Comparison of ENCODE assay signal across 8 cellular contexts in the genomic region with DNA sequence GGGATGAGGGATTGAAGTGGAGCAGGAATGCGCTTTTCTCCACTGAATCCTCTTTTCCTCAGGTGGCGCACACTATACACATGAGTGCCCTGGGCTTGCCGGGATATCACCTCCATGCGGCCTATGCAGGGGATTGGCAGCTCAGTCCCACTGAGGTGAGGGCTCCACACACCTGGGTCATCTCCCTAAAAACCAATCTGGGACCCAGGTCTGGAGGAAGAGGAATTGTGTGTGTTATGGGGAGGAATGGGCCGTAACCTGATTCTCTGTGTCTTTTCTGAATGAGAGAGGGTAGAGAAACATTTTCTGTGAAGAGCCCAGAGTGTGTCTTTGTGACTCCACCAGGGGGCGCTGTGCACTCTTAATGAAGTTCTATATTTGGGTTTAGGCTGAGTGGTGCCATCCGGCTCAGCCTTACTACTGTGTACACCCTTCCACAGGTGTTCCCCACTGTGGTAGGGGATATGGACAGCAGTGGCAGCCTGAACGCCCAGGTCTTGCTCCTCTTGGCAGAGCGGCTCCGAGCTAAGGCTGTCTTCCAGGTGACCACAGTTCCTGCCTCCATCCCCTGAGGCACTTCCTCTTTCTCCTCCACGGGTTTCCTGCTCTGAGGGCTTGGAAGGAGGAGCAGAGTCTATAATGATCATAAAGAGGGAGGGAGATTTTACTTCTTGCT. TPM values are rescaled to one million over a fixed set of nuclear protein-coding genes. Genes with fewer than 3 reads are reported as not detected.
DNase-seq lines count a peak whose midpoint lies in the region; ATAC-seq and TF ChIP-seq lines count a peak whose summit lies in the region.

No MANE protein-coding gene starts in this region.

- H3K27me3 Mint-ChIP-seq in natural killer cell treated with Interleukin-12 subunit alpha and Interleukin-12 subunit beta and Interleukin-15 and Interleukin-18, amount 100 ng/mL, for 72 hours, result no peaks in the 10 kb centered on the region

- peak overlapping the region; percentile 99 for H3K4me3 Mint-ChIP-seq in natural killer cell treated with Interleukin-12 subunit alpha and Interleukin-12 subunit beta and Interleukin-15 and Interleukin-18, amount 100 ng/mL, for 72 hours
- H3K4me3 Mint-ChIP-seq in stimulated activated effector memory CD8-positive, alpha-beta T cell treated with anti-CD3 and anti-CD28 coated beads, Interleukin-12 subunit alpha, Interleukin-12 subunit beta, amount 100 ng/mL, for 72 hours, result peak overlapping the region; percentile 97

- peak; percentile 45 for ATAC-seq in GM21390 (IDR thresholded peaks at IDR 0.05; ENCODE audit: unreplicated experiment)
- ATAC-seq in natural killer cell treated with Interleukin-12 subunit alpha and Interleukin-12 subunit beta and Interleukin-15 and Interleukin-18, amount 100 ng/mL, for 72 hours, result peak; percentile 33 to 49
- peak; percentile 57 for ATAC-seq in stimulated activated effector memory CD8-positive, alpha-beta T cell treated with anti-CD3 and anti-CD28 coated beads, Interleukin-12 subunit alpha, Interleukin-12 subunit beta, amount 100 ng/mL, for 72 hours

- peak overlapping the region; percentile 92 to 95 for H3K27ac Mint-ChIP-seq in natural killer cell treated with Interleukin-12 subunit alpha and Interleukin-12 subunit beta and Interleukin-15 and Interleukin-18, amount 100 ng/mL, for 72 hours
- peak overlapping the region; percentile 95 for H3K27ac Mint-ChIP-seq in stimulated activated effector memory CD8-positive, alpha-beta T cell treated with anti-CD3 and anti-CD28 coated beads, Interleukin-12 subunit alpha, Interleukin-12 subunit beta, amount 100 ng/mL, for 72 hours

- no peaks in the 10 kb centered on the region for H3K9me3 Mint-ChIP-seq in natural killer cell treated with Interleukin-12 subunit alpha and Interleukin-12 subunit beta and Interleukin-15 and Interleukin-18, amount 100 ng/mL, for 72 hours
- no peaks in the 10 kb centered on the region for H3K9me3 Mint-ChIP-seq in stimulated activated effector memory CD8-positive, alpha-beta T cell treated with anti-CD3 and anti-CD28 coated beads, Interleukin-12 subunit alpha, Interleukin-12 subunit beta, amount 100 ng/mL, for 72 hours

- peaks cover 5% of the 10 kb centered on the region for H3K36me3 Mint-ChIP-seq in natural killer cell treated with Interleukin-12 subunit alpha and Interleukin-12 subunit beta and Interleukin-15 and Interleukin-18, amount 100 ng/mL, for 72 hours
- peaks cover 22% of the 10 kb centered on the region for H3K36me3 Mint-ChIP-seq in stimulated activated effector memory CD8-positive, alpha-beta T cell treated with anti-CD3 and anti-CD28 coated beads, Interleukin-12 subunit alpha, Interleukin-12 subunit beta, amount 100 ng/mL, for 72 hours

- DNase-seq in C1 segment of cervical spinal cord (lab: John Stamatoyannopoulos, UW) (peak in 13 of 14 donors; percentile 7 to 78 (median 58)), RKO (ENCODE audit: low spot score) (peak; percentile 88), activated T-helper 1 cell treated with Interleukin-2 at 50 U/mL for 16 hours (ENCODE audit: low read depth) (peak; percentile 78), fibroblast of peridontal ligament (ENCODE audit: extremely low read depth) (peak; percentile 79)
- peak; percentile 84 for DNase-seq in natural killer cell treated with Interleukin-12 subunit alpha and Interleukin-12 subunit beta and Interleukin-15 and Interleukin-18, amount 100 ng/mL, for 72 hours (ENCODE audit: low spot score)
- peak; percentile 88 to 94 for DNase-seq in stimulated activated effector memory CD8-positive, alpha-beta T cell treated with anti-CD3 and anti-CD28 coated beads, Interleukin-12 subunit alpha, Interleukin-12 subunit beta, amount 100 ng/mL, for 72 hours (ENCODE audit: low spot score in 2 of 2)

- TF ChIP-seq CTCF in LNCAP (IDR thresholded peaks at IDR 0.05), result peak; percentile 94

- peaks cover 33 to 44% of the 10 kb centered on the region in 2 donors for H3K4me1 Mint-ChIP-seq in natural killer cell treated with Interleukin-12 subunit alpha and Interleukin-12 subunit beta and Interleukin-15 and Interleukin-18, amount 100 ng/mL, for 72 hours (ENCODE audit: low read depth in 2 of 2)
- H3K4me1 Mint-ChIP-seq in stimulated activated effector memory CD8-positive, alpha-beta T cell treated with anti-CD3 and anti-CD28 coated beads, Interleukin-12 subunit alpha, Interleukin-12 subunit beta, amount 100 ng/mL, for 72 hours, result peaks cover 31% of the 10 kb centered on the region

RNA-seq across cellular contexts. Expression of a gene that starts 1.5 kb away (rescaled TPM):
- 10 to 100 TPM; 25.9 to 27.8 TPM for total RNA-seq in natural killer cell treated with Interleukin-12 subunit alpha and Interleukin-12 subunit beta and Interleukin-15 and Interleukin-18, amount 100 ng/mL, for 72 hours

RNA-seq across cellular contexts. Expression of a gene that starts 3.9 kb away (rescaled TPM):
- not detected for total RNA-seq in natural killer cell treated with Interleukin-12 subunit alpha and Interleukin-12 subunit beta and Interleukin-15 and Interleukin-18, amount 100 ng/mL, for 72 hours

RNA-seq across cellular contexts. Expression of a gene that starts 10.7 kb away (rescaled TPM):
- total RNA-seq in natural killer cell treated with Interleukin-12 subunit alpha and Interleukin-12 subunit beta and Interleukin-15 and Interleukin-18, amount 100 ng/mL, for 72 hours, result not detected

RNA-seq across cellular contexts. Expression of a gene that starts 12.2 kb away (rescaled TPM):
- 100 to 1,000 TPM; 111 to 583 TPM for total RNA-seq in natural killer cell treated with Interleukin-12 subunit alpha and Interleukin-12 subunit beta and Interleukin-15 and Interleukin-18, amount 100 ng/mL, for 72 hours

RNA-seq across cellular contexts. Expression of a gene that starts 25.2 kb away (rescaled TPM):
- total RNA-seq in natural killer cell treated with Interleukin-12 subunit alpha and Interleukin-12 subunit beta and Interleukin-15 and Interleukin-18, amount 100 ng/mL, for 72 hours, result 10 to 100 TPM; 86.2 to 87.8 TPM

Comparison
In these comparisons a context has a peak if more than half of its experiments do, and no peak if none do; other contexts are left out.
1. Peak in every context shown above with its lines: DNase-seq and ATAC-seq.